Comparison of ENCODE assay signal across 10 cellular contexts in the genomic region with DNA sequence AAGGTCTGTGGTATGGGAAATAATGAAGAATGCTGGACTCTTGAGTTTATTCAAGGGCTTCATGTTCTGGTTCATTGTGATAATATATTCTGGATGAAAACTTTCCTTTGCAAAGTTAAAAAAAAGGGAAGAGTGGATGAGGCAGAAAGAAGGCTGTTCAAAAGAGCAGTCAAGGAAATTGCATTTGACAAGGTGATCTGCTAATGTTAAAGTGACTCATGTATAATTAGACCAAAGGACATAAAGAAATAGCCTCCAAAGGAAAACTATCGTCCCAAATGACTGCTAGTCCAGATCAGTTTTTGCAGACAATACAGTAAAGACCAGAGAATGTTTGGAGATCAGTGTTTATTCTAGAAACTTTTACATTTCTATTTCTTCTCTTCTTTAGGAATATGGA. TPM values are rescaled to one million over a fixed set of nuclear protein-coding genes. Genes with fewer than 3 reads are reported as not detected.
"Had no signal": no experiment of that assay in that cellular context is flagged by ENCODE, and none has a peak within 500 bp of the region (broad histone marks: within the 10 kb centered on the region; RNA-seq: fewer than 3 reads in every experiment).

No MANE protein-coding gene starts in this region.

- H3K4me1 ChIP-seq: HAP-1 had no signal

- H3K9ac ChIP-seq: GM23248 had no signal

- DNase-seq: GM23248, GOT3, H7, HFFc6, KBM-7 had no signal

- H3K36me3 ChIP-seq: HAP-1 had no signal

- H3K27ac Mint-ChIP-seq: HFFc6, IgD-negative memory B cell had no signal

- H3K9me3 ChIP-seq: HAP-1 had no signal

- H3K27ac ChIP-seq: GM23248, HL-60 had no signal

- ATAC-seq: HCT116, HepG2 had no signal

- H3K9me3 Mint-ChIP-seq: HFFc6 had no signal

- H3K4me1 Mint-ChIP-seq: IgD-negative memory B cell had no signal

- H2AFZ ChIP-seq: GM23248 had no signal

- H3K36me3 Mint-ChIP-seq: IgD-negative memory B cell had no signal

- H3K4me3 Mint-ChIP-seq: HFFc6, IgD-negative memory B cell had no signal

- H3K4me3 ChIP-seq: GM23248, HAP-1 had no signal

RNA-seq across cellular contexts. Expression of a gene that starts 9.8 kb away (rescaled TPM):
- total RNA-seq: GM23248, HepG2, HFFc6 had no signal
- polyA plus RNA-seq: GM23248, HepG2, IgD-negative memory B cell had no signal
